In the genomic region with DNA sequence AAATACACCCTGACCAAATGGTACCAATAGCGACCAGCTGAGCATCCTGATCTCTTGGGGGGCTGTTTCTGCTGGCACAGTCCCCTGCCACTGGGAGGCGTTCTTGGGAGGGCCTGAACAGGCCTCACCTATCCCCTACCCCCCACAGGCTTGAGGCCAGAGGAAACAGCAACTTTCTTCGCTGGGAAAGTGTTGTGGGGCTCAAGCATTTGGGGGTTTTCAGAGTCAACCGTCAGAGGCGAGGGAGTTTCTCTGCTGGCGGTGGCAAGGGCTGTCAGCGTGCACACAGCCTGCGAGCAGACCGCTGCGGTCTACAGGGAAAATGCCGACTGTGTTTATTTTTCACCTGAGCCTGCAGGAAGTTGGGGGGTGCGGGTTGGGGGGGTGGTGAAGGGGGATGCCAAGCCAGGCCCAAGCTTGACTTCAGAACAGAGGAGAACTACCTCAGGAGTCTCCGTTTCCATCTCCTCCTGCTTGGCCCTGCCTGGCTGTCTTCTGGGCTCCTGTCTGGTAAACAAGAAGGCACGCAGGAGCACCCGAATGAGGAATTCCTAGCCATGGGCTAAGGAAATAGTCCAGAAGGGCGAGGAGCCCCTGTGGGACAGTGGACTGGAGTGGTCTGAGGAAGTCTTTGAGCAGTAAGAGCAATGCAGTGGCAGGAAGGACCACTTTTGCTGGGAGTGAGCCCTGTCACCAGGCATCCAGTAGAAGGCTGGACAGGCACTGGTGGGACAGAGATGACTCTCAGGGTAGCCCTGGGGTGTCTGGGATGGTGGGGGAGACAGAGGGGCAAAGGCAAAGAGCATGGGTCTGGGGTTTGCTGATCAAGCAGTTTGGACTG, we compare ENCODE assay signal across 8 cellular contexts. TPM values are rescaled to one million over a fixed set of nuclear protein-coding genes. Genes with fewer than 3 reads are reported as not detected.
DNase-seq lines count a peak whose midpoint lies in the region; ATAC-seq and TF ChIP-seq lines count a peak whose summit lies in the region.

No MANE protein-coding gene starts in this region.

- no peaks in the 10 kb centered on the region for H3K27me3 ChIP-seq in CD8-positive, alpha-beta T cell (ENCODE audit: insufficient read depth, low read length)

- H3K27me3 Mint-ChIP-seq in CD8-positive, alpha-beta T cell (ENCODE audit: low read depth): no peaks in the 10 kb centered on the region
- no peaks in the 10 kb centered on the region for H3K27me3 Mint-ChIP-seq in chondrocyte (ENCODE audit: low read depth)
- H3K27me3 Mint-ChIP-seq in osteocyte (ENCODE audit: unreplicated experiment): no peaks in the 10 kb centered on the region

- no peaks in the 10 kb centered on the region for H3K9me3 Mint-ChIP-seq in CD8-positive, alpha-beta T cell
- H3K9me3 Mint-ChIP-seq in chondrocyte (ENCODE audit: low read depth) (no peaks in the 10 kb centered on the region), osteocyte (ENCODE audit: unreplicated experiment) (no peaks in the 10 kb centered on the region)

- peak overlapping the region; percentile 96 for H3K27ac Mint-ChIP-seq in CD8-positive, alpha-beta T cell
- no peak overlapping the region for H3K27ac Mint-ChIP-seq in chondrocyte (ENCODE audit: unreplicated experiment)
- H3K27ac Mint-ChIP-seq in osteocyte (ENCODE audit: unreplicated experiment): no peak overlapping the region

- H3K36me3 Mint-ChIP-seq in CD8-positive, alpha-beta T cell: peaks cover 87% of the 10 kb centered on the region
- peaks cover 11% of the 10 kb centered on the region for H3K36me3 Mint-ChIP-seq in chondrocyte (ENCODE audit: low read depth)
- peaks cover 12% of the 10 kb centered on the region for H3K36me3 Mint-ChIP-seq in osteocyte (ENCODE audit: unreplicated experiment)

- H3K4me3 Mint-ChIP-seq in CD8-positive, alpha-beta T cell: peak overlapping the region; percentile 95
- H3K4me3 Mint-ChIP-seq in chondrocyte (ENCODE audit: unreplicated experiment) (no peak overlapping the region), osteocyte (ENCODE audit: unreplicated experiment) (no peak overlapping the region)

- H3K4me3 ChIP-seq in CD8-positive, alpha-beta T cell (ENCODE audit: low read depth, low read length): peak overlapping the region; percentile 52

- peak; percentile 70 for ATAC-seq in CD8-positive, alpha-beta T cell
- peak; percentile 56 for ATAC-seq in GM21786 (IDR thresholded peaks at IDR 0.05; ENCODE audit: unreplicated experiment)

- H3K36me3 ChIP-seq in CD8-positive, alpha-beta T cell (ENCODE audit: insufficient read depth, low read length): peaks cover 68% of the 10 kb centered on the region

- peaks cover 98% of the 10 kb centered on the region for H3K4me1 ChIP-seq in CD8-positive, alpha-beta T cell (ENCODE audit: insufficient read depth, low read length)

- POLR2A ChIA-PET in CD8-positive, alpha-beta T cell (lab: Charles Lee): interaction anchor here (1.5 to 2.1 kb wide), 2 partner anchors 44 to 93 kb away, joined by 7 read pairs; partner anchors contain the start of gene SKP1

- H3K4me1 Mint-ChIP-seq in CD8-positive, alpha-beta T cell (ENCODE audit: low read depth): peaks cover 95% of the 10 kb centered on the region
- peaks cover 8% of the 10 kb centered on the region for H3K4me1 Mint-ChIP-seq in chondrocyte (ENCODE audit: low read depth)
- H3K4me1 Mint-ChIP-seq in osteocyte (ENCODE audit: unreplicated experiment): peaks cover 14% of the 10 kb centered on the region

- peak; percentile 72 to 96 (median 84) for DNase-seq in CD8-positive, alpha-beta T cell
- DNase-seq in T-helper 22 cell (ENCODE audit: low read depth) (peak; percentile 82), chondrocyte (ENCODE audit: low spot score) (peak; percentile 69), osteocyte (ENCODE audit: extremely low spot score, unreplicated experiment) (no peak), Ammon's horn (ENCODE audit: low spot score) (no peak), NCI-H128 (lab: John Stamatoyannopoulos, UW; ENCODE audit: unreplicated experiment) (no peak)
- peak; percentile 47 to 73 for DNase-seq in stimulated activated CD8-positive, alpha-beta memory T cell treated with anti-CD3 and anti-CD28 coated beads, Interleukin-4, amount 100 ng/mL, for 4 hours (ENCODE audit: low read depth in 2 of 2, low spot score in 1 of 2)

- CTCF ChIA-PET in CD8-positive, alpha-beta T cell (lab: Charles Lee): interaction anchor here (2.2 to 29.2 kb wide), 2 partner anchors 90 to 157 kb away, joined by 5 to 773 read pairs; no protein-coding TSS in a partner anchor

- H3K27ac ChIP-seq in CD8-positive, alpha-beta T cell (ENCODE audit: low read depth, low read length): peak overlapping the region; percentile 64

- TF ChIP-seq CTCF in CD8-positive, alpha-beta T cell (IDR thresholded peaks at IDR 0.05): peak; percentile 44
- no peak for TF ChIP-seq CTCF in chondrocyte (IDR thresholded peaks at IDR 0.05)
- TF ChIP-seq CTCF in osteocyte (IDR thresholded peaks at IDR 0.05): no peak

- H3K9me3 ChIP-seq in CD8-positive, alpha-beta T cell (ENCODE audit: low read length): no peaks in the 10 kb centered on the region

- intact Hi-C loops in CD8-positive, alpha-beta T cell (cut with DNase I, micrococcal nuclease): loop anchor here (1.0 to 2.0 kb wide), 5 partner anchors 8 to 46 kb away; partner anchors contain the start of gene TCF7 (in 1 of the 2)

RNA-seq across cellular contexts. Expression of gene TCF7, which starts 18.1 kb away (rescaled TPM):
- 100 to 1,000 TPM; 517 to 538 TPM for total RNA-seq in CD8-positive, alpha-beta T cell
- total RNA-seq in chondrocyte (0.53 to 1.2 TPM (median 0.55 TPM) in 3 replicates), osteocyte (0.57 and 0.67 TPM in 2 replicates)

RNA-seq across cellular contexts. Expression of gene SKP1, which starts 44.2 kb away (rescaled TPM):
- 100 to 1,000 TPM; 290 to 301 TPM for total RNA-seq in CD8-positive, alpha-beta T cell
- total RNA-seq in chondrocyte (248 to 338 TPM (median 256 TPM) in 3 replicates), osteocyte (320 and 333 TPM in 2 replicates)

Comparison
In these comparisons a context has a peak if more than half of its experiments do, and no peak if none do; other contexts are left out.
1. DNase-seq: peak in CD8-positive, alpha-beta T cell (7 of 7), T-helper 22 cell (single experiment), chondrocyte (single experiment) and stimulated activated CD8-positive, alpha-beta memory T cell treated with anti-CD3 and anti-CD28 coated beads, Interleukin-4, amount 100 ng/mL, for 4 hours (2 of 2); none in osteocyte (single experiment), Ammon's horn (single experiment) and NCI-H128 (single experiment).
2. RNA of gene TCF7, which starts 18.1 kb away (total RNA-seq): 517 to 538 TPM in CD8-positive, alpha-beta T cell; 0.57 to 0.67 TPM in osteocyte and 0.53 to 1.2 TPM in chondrocyte; every median in the first group is over 100 times any median in the second.